27 cellular contexts compared by ENCODE assay signal in genomic region chr10:97274828-97275227, GRCh38.
"Had no signal": no experiment of that assay in that cellular context is flagged by ENCODE, and none has a peak within 500 bp of the region (broad histone marks: within the 10 kb centered on the region; RNA-seq: fewer than 3 reads in every experiment).

No MANE protein-coding gene starts in this region.

- H3K4me3 ChIP-seq: breast epithelium, dorsolateral prefrontal cortex, skin epidermis, vagina had no signal

- H3K27me3 ChIP-seq: breast epithelium, dorsolateral prefrontal cortex, vagina had no signal

- DNase-seq: activated CD4-positive, alpha-beta T cell treated with anti-CD3 and anti-CD28 coated beads for 36 hours; activated CD4-positive, alpha-beta T cell treated with anti-CD3 and anti-CD28 coated beads, Interleukin-2, amount 50 U/mL, for 48 hours; activated CD8-positive, alpha-beta memory T cell treated with anti-CD3 and anti-CD28 coated beads, Interleukin-2, amount 50 U/mL, for 48 hours; activated naive CD4-positive, alpha-beta T cell treated with anti-CD3 and anti-CD28 coated beads for 36 hours; activated naive CD8-positive, alpha-beta T cell treated with anti-CD3 and anti-CD28 coated beads, Interleukin-2, amount 10 ng/mL, durations not matched to agents 7 days and 5 days; activated T-cell treated with anti-CD3 and anti-CD28 coated beads, Interleukin-2, amount 50 U/mL, for 4 hours; amniotic stem cell; dorsolateral prefrontal cortex; effector memory CD8-positive, alpha-beta T cell; hypothalamus; left ventricle myocardium superior; mammary epithelial cell; midbrain; nephron progenitor cell; nucleus accumbens; right cardiac atrium; stimulated activated CD4-positive, alpha-beta T cell treated with anti-CD3 and anti-CD28 coated beads, Interleukin-2, amount 100 ng/mL, for 48 hours; stimulated activated CD8-positive, alpha-beta memory T cell treated with anti-CD3 and anti-CD28 coated beads, Interleukin-4, amount 100 ng/mL, for 48 hours; stimulated activated naive B cell treated with anti-CD40 and anti-IgM and Interleukin-4, amounts not matched to agents 10 μg/mL and 1 μg/mL and 100 μg/mL, for 72 hours; trophoblast cell had no signal

- H3K36me3 ChIP-seq: breast epithelium, vagina had no signal

- H2AFZ ChIP-seq: parathyroid adenoma had no signal

- H3K9me3 ChIP-seq: breast epithelium, vagina had no signal

- H3K27ac Mint-ChIP-seq: activated CD4-positive, alpha-beta T cell treated with anti-CD3 and anti-CD28 coated beads for 36 hours; activated naive CD4-positive, alpha-beta T cell treated with anti-CD3 and anti-CD28 coated beads for 36 hours; activated naive CD8-positive, alpha-beta T cell treated with anti-CD3 and anti-CD28 coated beads, Interleukin-2, amount 10 ng/mL, durations not matched to agents 7 days and 5 days; effector memory CD8-positive, alpha-beta T cell; nephron progenitor cell; stimulated activated naive B cell treated with anti-CD40 and anti-IgM and Interleukin-4, amounts not matched to agents 10 μg/mL and 1 μg/mL and 100 μg/mL, for 72 hours; WTC11 had no signal

- H3K36me3 Mint-ChIP-seq: stimulated activated naive B cell treated with anti-CD40 and anti-IgM and Interleukin-4, amounts not matched to agents 10 μg/mL and 1 μg/mL and 100 μg/mL, for 72 hours had no signal

- ATAC-seq: activated CD4-positive, alpha-beta T cell treated with anti-CD3 and anti-CD28 coated beads for 36 hours; activated T-cell treated with anti-CD3 and anti-CD28 coated beads, Interleukin-2, amount 50 U/mL, for 4 hours; effector memory CD8-positive, alpha-beta T cell; esophagus mucosa; left ventricle myocardium superior; right cardiac atrium; stimulated activated naive B cell treated with anti-CD40 and anti-IgM and Interleukin-4, amounts not matched to agents 10 μg/mL and 1 μg/mL and 100 μg/mL, for 72 hours; WTC11 had no signal

- H3K9ac ChIP-seq: parathyroid adenoma had no signal

- H3K9me3 Mint-ChIP-seq: activated naive CD4-positive, alpha-beta T cell treated with anti-CD3 and anti-CD28 coated beads for 36 hours; activated naive CD8-positive, alpha-beta T cell treated with anti-CD3 and anti-CD28 coated beads, Interleukin-2, amount 10 ng/mL, durations not matched to agents 7 days and 5 days; activated T-cell treated with anti-CD3 and anti-CD28 coated beads, Interleukin-2, amount 50 U/mL, for 4 hours; central memory CD8-positive, alpha-beta T cell; effector memory CD8-positive, alpha-beta T cell had no signal

- H3K4me1 Mint-ChIP-seq: central memory CD8-positive, alpha-beta T cell; stimulated activated naive B cell treated with anti-CD40 and anti-IgM and Interleukin-4, amounts not matched to agents 10 μg/mL and 1 μg/mL and 100 μg/mL, for 72 hours had no signal

- H3K4me3 Mint-ChIP-seq: activated CD4-positive, alpha-beta T cell treated with anti-CD3 and anti-CD28 coated beads for 36 hours; activated naive CD4-positive, alpha-beta T cell treated with anti-CD3 and anti-CD28 coated beads for 36 hours; activated naive CD8-positive, alpha-beta T cell treated with anti-CD3 and anti-CD28 coated beads, Interleukin-2, amount 10 ng/mL, durations not matched to agents 7 days and 5 days; activated T-cell treated with anti-CD3 and anti-CD28 coated beads, Interleukin-2, amount 50 U/mL, for 4 hours; central memory CD8-positive, alpha-beta T cell; effector memory CD8-positive, alpha-beta T cell; nephron progenitor cell; stimulated activated naive B cell treated with anti-CD40 and anti-IgM and Interleukin-4, amounts not matched to agents 10 μg/mL and 1 μg/mL and 100 μg/mL, for 72 hours; WTC11 had no signal

- H3K27ac ChIP-seq: breast epithelium, dorsolateral prefrontal cortex, parathyroid adenoma, skin epidermis, vagina had no signal

- H3K27me3 Mint-ChIP-seq: activated CD4-positive, alpha-beta T cell treated with anti-CD3 and anti-CD28 coated beads for 36 hours; activated naive CD8-positive, alpha-beta T cell treated with anti-CD3 and anti-CD28 coated beads, Interleukin-2, amount 10 ng/mL, durations not matched to agents 7 days and 5 days; central memory CD8-positive, alpha-beta T cell; effector memory CD8-positive, alpha-beta T cell; stimulated activated naive B cell treated with anti-CD40 and anti-IgM and Interleukin-4, amounts not matched to agents 10 μg/mL and 1 μg/mL and 100 μg/mL, for 72 hours had no signal
